ENCODE assay signal across 11 cellular contexts in genomic region chr9:69204869-69205268, GRCh38. TPM values are rescaled to one million over a fixed set of nuclear protein-coding genes. Genes with fewer than 3 reads are reported as not detected.
DNase-seq lines count a peak whose midpoint lies in the region; TF ChIP-seq lines count a peak whose summit lies in the region.
"Had no signal": no experiment of that assay in that cellular context is flagged by ENCODE, and none has a peak within 500 bp of the region (broad histone marks: within the 10 kb centered on the region; RNA-seq: fewer than 3 reads in every experiment).

No MANE protein-coding gene starts in this region.

- no peak overlapping the region for H3K4me3 Mint-ChIP-seq in neural progenitor cell
- H3K4me3 Mint-ChIP-seq: activated B cell treated with CpG ODN at 0.5 μM for 24 hours had no signal

- H3K4me2 ChIP-seq in neural progenitor cell: peak overlapping the region; percentile 28

- H3K4me1 ChIP-seq in neural progenitor cell: peaks cover 37% of the 10 kb centered on the region

- TF ChIP-seq CTCF in neural progenitor cell (IDR thresholded peaks at IDR 0.05): no peak

- H3K4me3 ChIP-seq in neural progenitor cell: no peak overlapping the region

- no peaks in the 10 kb centered on the region for H3K9me3 ChIP-seq in neural progenitor cell (ENCODE audit: low read depth)

- H3K27me3 ChIP-seq in neural progenitor cell: no peaks in the 10 kb centered on the region

- peaks cover 31% of the 10 kb centered on the region for H3K4me1 Mint-ChIP-seq in neural progenitor cell

- peaks cover 36% of the 10 kb centered on the region for H3K79me2 ChIP-seq in neural progenitor cell (ENCODE audit: low read depth)

- no peak overlapping the region for H3K9ac ChIP-seq in neural progenitor cell

- no peak overlapping the region for H2AFZ ChIP-seq in neural progenitor cell (replicated peaks)

- H3K36me3 Mint-ChIP-seq in neural progenitor cell: no peaks in the 10 kb centered on the region

- H3K9me3 Mint-ChIP-seq in neural progenitor cell: no peaks in the 10 kb centered on the region
- H3K9me3 Mint-ChIP-seq: activated B cell treated with CpG ODN at 0.5 μM for 24 hours had no signal

- H3K27ac ChIP-seq in neural progenitor cell: no peak overlapping the region

- H3K27me3 Mint-ChIP-seq in neural progenitor cell (ENCODE audit: insufficient read depth, low read depth): peaks cover 5% of the 10 kb centered on the region
- H3K27me3 Mint-ChIP-seq: activated B cell treated with CpG ODN at 0.5 μM for 24 hours had no signal

- H3F3A ChIP-seq in neural progenitor cell (ENCODE audit: low read depth): peaks cover 19% of the 10 kb centered on the region

- H4K20me1 ChIP-seq in neural progenitor cell (ENCODE audit: low read depth): no peaks in the 10 kb centered on the region

- DNase-seq in AG20443 (ENCODE audit: low spot score) (peak; percentile 85), amniotic epithelial cell (ENCODE audit: low read depth) (peak; percentile 27), glomerular visceral epithelial cell (ENCODE audit: extremely low spot score) (peak; percentile 5), neural progenitor cell (ENCODE audit: low spot score) (peak; percentile 8), NCI-H1105 treated with DMSO at 0.1 percent for 48 hours (lab: John Stamatoyannopoulos, UW) (no peak), NCI-H510A (lab: John Stamatoyannopoulos, UW) (no peak)
- no peak for DNase-seq in stimulated activated CD4-positive, alpha-beta T cell treated with anti-CD3 and anti-CD28 coated beads, Interleukin-4, amount 100 ng/mL, for 4 hours
- DNase-seq in stimulated activated CD4-positive, alpha-beta T cell treated with anti-CD3 and anti-CD28 coated beads, Interleukin-2, amount 100 ng/mL, for 24 hours: no peak
- DNase-seq: activated B cell treated with CpG ODN at 0.5 μM for 24 hours, AML-193, NCI-H1694 had no signal

- peak overlapping the region; percentile 72 for H3K27ac Mint-ChIP-seq in neural progenitor cell
- H3K27ac Mint-ChIP-seq: activated B cell treated with CpG ODN at 0.5 μM for 24 hours had no signal

- H3K36me3 ChIP-seq in neural progenitor cell: no peaks in the 10 kb centered on the region

RNA-seq across cellular contexts. Expression of gene TJP2, which starts 30.8 kb away (rescaled TPM):
- 35.5 and 60.6 TPM in 2 replicates for total RNA-seq in neural progenitor cell (ENCODE audit: low replicate concordance)

Comparison
In these comparisons a context has a peak if more than half of its experiments do, and no peak if none do; other contexts are left out.
1. DNase-seq: peak in AG20443 (single experiment), amniotic epithelial cell (single experiment), glomerular visceral epithelial cell (single experiment) and neural progenitor cell (single experiment); none in stimulated activated CD4-positive, alpha-beta T cell treated with anti-CD3 and anti-CD28 coated beads, Interleukin-4, amount 100 ng/mL, for 4 hours (0 of 2), NCI-H1105 treated with DMSO at 0.1 percent for 48 hours (single experiment), stimulated activated CD4-positive, alpha-beta T cell treated with anti-CD3 and anti-CD28 coated beads, Interleukin-2, amount 100 ng/mL, for 24 hours (0 of 2) and NCI-H510A (single experiment).